In the genomic region with DNA sequence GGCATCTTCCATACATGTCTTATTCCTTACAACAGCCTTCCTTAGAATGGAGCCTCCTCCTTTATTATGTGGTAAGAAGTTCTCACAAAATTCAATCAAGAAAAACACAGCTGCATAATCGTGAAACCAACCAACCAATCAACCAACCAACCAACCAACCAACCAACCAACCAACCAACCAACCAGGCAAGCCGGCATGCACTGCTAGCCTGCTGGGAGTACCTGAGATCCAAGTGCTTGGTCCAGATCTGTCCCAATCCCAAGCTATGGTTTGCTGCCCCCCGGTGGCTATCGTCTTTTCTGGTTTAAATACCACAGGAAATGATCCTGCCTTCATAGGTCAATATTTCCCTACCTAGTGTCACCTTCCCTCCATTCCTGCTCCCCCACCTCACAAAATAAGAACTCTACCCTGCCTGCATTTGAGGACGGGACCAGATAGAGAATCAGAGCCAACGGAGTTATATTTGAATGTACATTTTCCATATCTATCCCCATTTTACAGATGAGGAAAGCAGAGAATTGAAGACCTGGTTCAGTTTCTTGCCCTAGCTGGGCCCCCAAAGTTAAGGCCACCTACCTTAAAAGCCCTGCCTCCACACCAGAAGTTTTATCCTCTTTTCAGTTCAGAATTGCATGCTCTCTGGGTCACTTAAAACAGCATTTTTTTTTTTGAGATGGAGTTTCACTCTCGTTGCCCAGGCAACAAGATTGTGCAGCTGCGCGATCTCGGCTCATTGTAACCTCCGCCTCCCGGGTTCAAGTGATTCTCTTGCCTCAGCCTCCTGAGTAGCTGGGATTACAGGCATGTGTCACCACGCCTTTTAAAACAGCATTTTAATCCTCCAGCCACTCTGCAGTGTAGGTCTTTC, we compare ENCODE assay signal across 7 cellular contexts. TPM values are rescaled to one million over a fixed set of nuclear protein-coding genes. Genes with fewer than 3 reads are reported as not detected.
DNase-seq lines count a peak whose midpoint lies in the region; ATAC-seq, FAIRE-seq and TF ChIP-seq lines count a peak whose summit lies in the region.

No MANE protein-coding gene starts in this region.

- ATAC-seq in HG03354 (IDR thresholded peaks at IDR 0.05; ENCODE audit: poor library complexity, severe bottlenecking, unreplicated experiment): no peak

- no peak overlapping the region for H3K4me3 ChIP-seq in keratinocyte (ENCODE audit: control insufficient read depth in 2 of 3, extremely low read depth in 1 of 3, insufficient read depth in 2 of 3, low read depth in 1 of 3, low read length in 3 of 3)

- dilution Hi-C loops in keratinocyte (cut with MboI; ENCODE audit: extremely low pct_ligation_motif_present, low sequenced_read_pairs): no loop called here

- no peaks in the 10 kb centered on the region for H3K9me3 ChIP-seq in keratinocyte (ENCODE audit: control insufficient read depth, low read depth, low read length)

- H3K27ac ChIP-seq in keratinocyte (ENCODE audit: control insufficient read depth, insufficient read depth, low read length): no peak overlapping the region

- H3K27me3 ChIP-seq in keratinocyte (ENCODE audit: control insufficient read depth, extremely low read depth, insufficient read depth, low read length): peaks cover 3% of the 10 kb centered on the region

- no peak overlapping the region for H3K4me2 ChIP-seq in keratinocyte (ENCODE audit: control insufficient read depth, extremely low read depth, insufficient read depth, low read depth, low read length)

- peak; percentile 41 for DNase-seq in GDM1 (lab: John Stamatoyannopoulos, UW)
- DNase-seq in LoVo (ENCODE audit: low spot score): peak; percentile 62
- DNase-seq in SK-N-DZ (ENCODE audit: low spot score): peak; percentile 52
- peak; percentile 83 to 86 for DNase-seq in T47D (ENCODE audit: low read depth in 1 of 2, low spot score in 1 of 2)
- no peak for DNase-seq in keratinocyte (ENCODE audit: low read depth, low spot score)
- DNase-seq in stimulated activated CD8-positive, alpha-beta memory T cell treated with anti-CD3 and anti-CD28 coated beads, Interleukin-12 subunit alpha, Interleukin-12 subunit beta, amount 100 ng/mL, for 1 hour (ENCODE audit: low read depth): peak; percentile 6

- peak; percentile 65 to 84 (median 70) for TF ChIP-seq CTCF in keratinocyte (optimal IDR thresholded peaks at IDR 0.05 in 1 of 3, IDR thresholded peaks at IDR 0.05 in 1 of 3, conservative IDR thresholded peaks at IDR 0.05 in 1 of 3; ENCODE audit: extremely low read depth in 1 of 3, insufficient read depth in 2 of 3, low read length in 3 of 3)

- in situ Hi-C loops in T47D (cut with HindIII; ENCODE audit: low pct_unique_long_range_greater_than_20kb, low sequenced_read_pairs): no loop called here

- no peaks in the 10 kb centered on the region for H3K36me3 ChIP-seq in keratinocyte (ENCODE audit: control insufficient read depth in 2 of 2, extremely low read depth in 1 of 2, insufficient read depth in 2 of 2, low read length in 2 of 2)

- peaks cover 13% of the 10 kb centered on the region for H3K4me1 ChIP-seq in keratinocyte (ENCODE audit: control insufficient read depth, extremely low read depth, insufficient read depth, low read length)

- no peak overlapping the region for H2AFZ ChIP-seq in keratinocyte (ENCODE audit: control insufficient read depth, low read length)

- peak; percentile 71 for FAIRE-seq in keratinocyte (lab: Jason Lieb, UNC)

- H3K79me2 ChIP-seq in keratinocyte (ENCODE audit: control insufficient read depth, insufficient read depth, low read length): no peaks in the 10 kb centered on the region

- no peaks in the 10 kb centered on the region for H3K9me1 ChIP-seq in keratinocyte (ENCODE audit: control insufficient read depth, extremely low read depth, insufficient read depth, low read length)

- H4K20me1 ChIP-seq in keratinocyte (ENCODE audit: control insufficient read depth, extremely low read depth, insufficient read depth, low read length): no peaks in the 10 kb centered on the region

- no peak overlapping the region for H3K9ac ChIP-seq in keratinocyte (ENCODE audit: control insufficient read depth, extremely low read depth, insufficient read depth, low read length)

RNA-seq across cellular contexts. Expression of a gene that starts 27.1 kb away (rescaled TPM):
- not detected in 2 replicates for polyA plus RNA-seq in SK-N-DZ (2014; cell fraction: cytosol; rRNA removed)
- not detected in 2 replicates for polyA plus RNA-seq in SK-N-DZ (2014; cell fraction: nucleus; rRNA removed)
- polyA plus RNA-seq in keratinocyte: 0.03 TPM in 2 of 3 replicates, not detected in the other
- 0.07 TPM for polyA plus RNA-seq in keratinocyte (2011; ENCODE audit: low read depth)
- polyA plus RNA-seq in keratinocyte (2011; cell fraction: cytosol; rRNA removed): not detected in 2 replicates
- polyA plus RNA-seq in keratinocyte (2011; cell fraction: nucleus; rRNA removed): 0.03 and 0.05 TPM in 2 replicates
- 0.13 TPM in 1 of 2 replicates, not detected in the other for polyA plus RNA-seq in keratinocyte (2012; ENCODE audit: low replicate concordance)
- polyA minus RNA-seq in keratinocyte: not detected in 3 replicates
- polyA minus RNA-seq in keratinocyte (2011; cell fraction: cytosol; rRNA and poly(A)+ RNA removed): not detected
- polyA minus RNA-seq in keratinocyte (2011; cell fraction: nucleus; rRNA and poly(A)+ RNA removed): not detected in 2 replicates

RNA-seq across cellular contexts. Expression of a gene that starts 46.2 kb away (rescaled TPM):
- 3.6 and 5.1 TPM in 2 replicates for polyA plus RNA-seq in SK-N-DZ (2014; cell fraction: cytosol; rRNA removed)
- polyA plus RNA-seq in SK-N-DZ (2014; cell fraction: nucleus; rRNA removed): 2.3 and 2.7 TPM in 2 replicates
- polyA plus RNA-seq in keratinocyte: 146 to 355 TPM (median 185 TPM) in 3 replicates
- 276 TPM for polyA plus RNA-seq in keratinocyte (2011; ENCODE audit: low read depth)
- 287 and 301 TPM in 2 replicates for polyA plus RNA-seq in keratinocyte (2011; cell fraction: cytosol; rRNA removed)
- 268 and 303 TPM in 2 replicates for polyA plus RNA-seq in keratinocyte (2011; cell fraction: nucleus; rRNA removed)
- polyA plus RNA-seq in keratinocyte (2012; ENCODE audit: low replicate concordance): 138 and 909 TPM in 2 replicates
- 99.2 to 245 TPM (median 161 TPM) in 3 replicates for polyA minus RNA-seq in keratinocyte
- polyA minus RNA-seq in keratinocyte (2011; cell fraction: cytosol; rRNA and poly(A)+ RNA removed): 223 TPM
- 123 and 125 TPM in 2 replicates for polyA minus RNA-seq in keratinocyte (2011; cell fraction: nucleus; rRNA and poly(A)+ RNA removed)
